ENCODE assay signal across 9 cellular contexts in the genomic region with DNA sequence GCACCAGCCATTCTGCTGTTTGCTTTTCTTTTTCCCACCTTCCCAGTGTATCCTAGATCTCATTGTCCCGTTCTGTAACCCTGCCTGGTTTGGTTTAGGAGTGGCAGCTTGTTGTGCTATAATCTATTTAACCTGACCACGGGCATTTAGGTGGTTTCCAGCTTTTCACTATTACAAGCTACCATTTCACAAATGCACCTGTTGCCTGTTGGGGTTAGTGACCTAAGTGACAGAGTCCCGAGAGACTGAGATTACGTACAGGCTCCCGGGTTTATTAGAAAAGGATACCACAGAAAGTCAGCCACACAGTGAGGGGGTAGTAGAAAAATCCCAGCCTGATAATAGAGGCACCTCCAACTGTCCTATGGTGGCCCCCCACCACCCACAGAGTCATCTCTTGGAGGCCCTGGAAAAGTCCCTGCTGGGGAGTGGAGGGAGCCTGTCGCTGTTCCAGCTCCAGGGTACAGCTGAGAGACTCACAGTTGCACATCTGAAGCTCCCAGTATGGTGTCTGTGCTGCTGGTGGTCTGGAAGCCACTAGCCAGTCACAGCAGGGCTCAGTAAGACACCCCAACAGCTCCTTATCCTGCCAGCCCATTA. TPM values are rescaled to one million over a fixed set of nuclear protein-coding genes. Genes with fewer than 3 reads are reported as not detected.
A peak's percentile ranks its signal among the peaks of the same experiment; 100 is the strongest.
DNase-seq lines count a peak whose midpoint lies in the region; ATAC-seq and TF ChIP-seq lines count a peak whose summit lies in the region.
"Had no signal": no experiment of that assay in that cellular context is flagged by ENCODE, and none has a peak within 500 bp of the region (broad histone marks: within the 10 kb centered on the region; RNA-seq: fewer than 3 reads in every experiment).

No MANE protein-coding gene starts in this region.

- ATAC-seq in GM18505 (IDR thresholded peaks at IDR 0.05; ENCODE audit: unreplicated experiment) (peak; percentile 53), GM19455 (IDR thresholded peaks at IDR 0.05; ENCODE audit: unreplicated experiment) (peak; percentile 60), HG03135 (IDR thresholded peaks at IDR 0.05; ENCODE audit: unreplicated experiment) (peak; percentile 58), GM18519 (IDR thresholded peaks at IDR 0.05; ENCODE audit: low FRiP score, unreplicated experiment) (no peak), Right ventricle myocardium inferior (no peak)

- no peaks in the 10 kb centered on the region for H3K27me3 Mint-ChIP-seq in activated naive CD4-positive, alpha-beta T cell treated with anti-CD3 and anti-CD28 coated beads, Interleukin-2, amount 10 ng/mL, durations not matched to agents 7 days and 5 days

- H3K4me1 Mint-ChIP-seq in activated naive CD4-positive, alpha-beta T cell treated with anti-CD3 and anti-CD28 coated beads, Interleukin-2, amount 10 ng/mL, durations not matched to agents 7 days and 5 days = peaks cover 78% of the 10 kb centered on the region

- H3K36me3 Mint-ChIP-seq in activated naive CD4-positive, alpha-beta T cell treated with anti-CD3 and anti-CD28 coated beads, Interleukin-2, amount 10 ng/mL, durations not matched to agents 7 days and 5 days = peaks cover 61% of the 10 kb centered on the region

- no peak for DNase-seq in activated naive CD4-positive, alpha-beta T cell treated with anti-CD3 and anti-CD28 coated beads, Interleukin-2, amount 10 ng/mL, durations not matched to agents 7 days and 5 days
- DNase-seq in HPDE6-E6E7 (ENCODE audit: extremely low spot score) (no peak), Right ventricle myocardium inferior (ENCODE audit: missing footprints) (no peak), NCI-H524 treated with DMSO at 0.1 percent for 48 hours (lab: John Stamatoyannopoulos, UW) (no peak)

- peak overlapping the region; percentile 90 for H3K27ac Mint-ChIP-seq in activated naive CD4-positive, alpha-beta T cell treated with anti-CD3 and anti-CD28 coated beads, Interleukin-2, amount 10 ng/mL, durations not matched to agents 7 days and 5 days
- H3K27ac Mint-ChIP-seq: nephron had no signal

- no peak overlapping the region for H3K4me3 Mint-ChIP-seq in activated naive CD4-positive, alpha-beta T cell treated with anti-CD3 and anti-CD28 coated beads, Interleukin-2, amount 10 ng/mL, durations not matched to agents 7 days and 5 days
- H3K4me3 Mint-ChIP-seq: nephron had no signal

- TF ChIP-seq POLR2A in GM18505 (IDR thresholded peaks at IDR 0.05; ENCODE audit: borderline replicate concordance, extremely low read depth, insufficient read depth, insufficient read length) = peak; percentile 34

- H3K9me3 Mint-ChIP-seq in activated naive CD4-positive, alpha-beta T cell treated with anti-CD3 and anti-CD28 coated beads, Interleukin-2, amount 10 ng/mL, durations not matched to agents 7 days and 5 days = peaks cover 6% of the 10 kb centered on the region
- H3K9me3 Mint-ChIP-seq: nephron had no signal

- CTCF ChIA-PET in activated naive CD4-positive, alpha-beta T cell treated with anti-CD3 and anti-CD28 coated beads, Interleukin-2, amount 10 ng/mL, durations not matched to agents 7 days and 5 days (lab: Charles Lee) = interaction anchor here (0.8 to 4.5 kb wide), 18 partner anchors 11 to 750 kb away, joined by 3 to 68 read pairs (median 11); a partner anchor contains a TSS

- intact Hi-C loops in Right ventricle myocardium inferior (cut with DNase I) = loop anchor here (10.0 kb wide), 2 partner anchors 749 to 829 kb away; a partner anchor contains a TSS

RNA-seq across cellular contexts. Expression of a gene that starts 21.2 kb away (rescaled TPM):
- total RNA-seq in Right ventricle myocardium inferior = 23.0 TPM

RNA-seq across cellular contexts. Expression of a gene that starts 23.3 kb away (rescaled TPM):
- 121 TPM for total RNA-seq in Right ventricle myocardium inferior

Comparison
In these comparisons a context has a peak if more than half of its experiments do, and no peak if none do; other contexts are left out.
1. ATAC-seq: peak in GM18505 (single experiment), GM19455 (single experiment) and HG03135 (single experiment); none in GM18519 (single experiment) and Right ventricle myocardium inferior (single experiment).